ENCODE assay signal across 13 cellular contexts in the genomic region with DNA sequence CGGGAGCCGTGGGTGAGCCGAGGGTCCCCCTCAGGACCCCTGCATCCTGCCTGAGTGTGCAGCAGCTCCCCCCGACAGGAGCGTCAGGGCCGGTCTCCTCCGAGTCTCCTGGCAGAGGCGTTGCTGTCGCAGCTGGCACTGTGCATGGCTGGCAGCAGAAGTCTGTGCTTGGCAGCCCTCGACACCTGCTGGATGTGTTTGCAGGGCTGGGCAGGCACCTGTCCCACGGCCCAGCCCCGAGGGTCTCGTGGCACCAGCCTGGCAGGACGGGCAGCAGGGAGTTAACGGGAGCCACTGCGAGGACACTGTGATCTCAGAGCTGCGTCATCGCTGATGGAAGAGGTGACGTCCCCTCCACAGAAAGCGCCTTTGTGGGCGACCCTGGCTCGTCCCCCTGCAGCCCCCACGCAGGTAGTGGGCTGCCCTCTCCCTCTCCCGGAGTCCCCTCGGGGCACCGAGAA. TPM values are rescaled to one million over a fixed set of nuclear protein-coding genes. Genes with fewer than 3 reads are reported as not detected.
DNase-seq lines count a peak whose midpoint lies in the region; ATAC-seq and TF ChIP-seq lines count a peak whose summit lies in the region.
"Had no signal": no experiment of that assay in that cellular context is flagged by ENCODE, and none has a peak within 500 bp of the region (broad histone marks: within the 10 kb centered on the region; RNA-seq: fewer than 3 reads in every experiment).

No MANE protein-coding gene starts in this region.

- 81 to 89% methylated on average over 21 to 26 of the region's 26 CpGs for WGBS in endodermal cell (ENCODE audit: insufficient coverage in 1 of 2, insufficient read length in 1 of 2), 2 experiments

- intact Hi-C loops in tibial artery (cut with DNase I; ENCODE audit: low total_unique reads): loop anchor here (5.0 kb wide), 1 partner anchor 118 kb away; no protein-coding TSS in a partner anchor

- H3K27ac ChIP-seq in endodermal cell (ENCODE audit: low read depth, low read length) (peak overlapping the region; percentile 97), tibial artery (peak overlapping the region; percentile 89 to 98)

- H3K27me3 Mint-ChIP-seq in endodermal cell (ENCODE audit: insufficient read depth): no peaks in the 10 kb centered on the region
- H3K27me3 Mint-ChIP-seq in mesothelial cell of epicardium (ENCODE audit: low read depth): no peaks in the 10 kb centered on the region

- no peaks in the 10 kb centered on the region for H3K27me3 ChIP-seq in endodermal cell (ENCODE audit: control insufficient read depth, insufficient read depth, low read length, poor library complexity, severe bottlenecking)
- no peaks in the 10 kb centered on the region for H3K27me3 ChIP-seq in tibial artery

- H3K4me1 ChIP-seq in endodermal cell (ENCODE audit: control insufficient read depth, insufficient read depth, low read length) (no peaks in the 10 kb centered on the region), tibial artery (peaks cover 0 to 100% (median 87%) of the 10 kb centered on the region in 4 donors)

- DNase-seq in NCI-H2171 treated with DMSO at 0.1 percent for 48 hours (lab: John Stamatoyannopoulos, UW) (peak; percentile 10), NCI-H2171 (lab: John Stamatoyannopoulos, UW) (no peak), endodermal cell (peak; percentile 37), mesothelial cell of epicardium (ENCODE audit: low spot score in 2 of 2, unreplicated experiment in 2 of 2) (no peak), tibial artery (peak in 1 of 2 donors; percentile 88), NCI-H510A (lab: John Stamatoyannopoulos, UW) (no peak)
- DNase-seq in activated CD4-positive, alpha-beta T cell treated with anti-CD3 and anti-CD28 coated beads, Interleukin-2, amount 50 U/mL, for 1 hour: no peak
- DNase-seq: activated gamma-delta T cell; effector CD8-positive, alpha-beta T cell; GDM1; mammary epithelial cell; occipital lobe had no signal

- TF ChIP-seq CTCF in endodermal cell (conservative IDR thresholded peaks at IDR 0.05) (no peak), mesothelial cell of epicardium (IDR thresholded peaks at IDR 0.05; ENCODE audit: unreplicated experiment) (no peak), tibial artery (IDR thresholded peaks at IDR 0.05) (no peak)

- peaks cover 22% of the 10 kb centered on the region for H3K36me3 ChIP-seq in endodermal cell (ENCODE audit: control insufficient read depth, insufficient read depth, low read length)
- peaks cover 0 to 5% (median 0%) of the 10 kb centered on the region in 3 donors for H3K36me3 ChIP-seq in tibial artery

- H3K4me1 Mint-ChIP-seq in endodermal cell: peaks cover 10% of the 10 kb centered on the region
- H3K4me1 Mint-ChIP-seq in mesothelial cell of epicardium: peaks cover 45% of the 10 kb centered on the region

- H3K4me3 ChIP-seq in endodermal cell (ENCODE audit: low read length) (no peak overlapping the region), tibial artery (peak overlapping the region; percentile 28 to 34)

- H3K9me3 Mint-ChIP-seq in endodermal cell (no peaks in the 10 kb centered on the region), mesothelial cell of epicardium (no peaks in the 10 kb centered on the region)

- no peak overlapping the region for H3K9ac ChIP-seq in endodermal cell (ENCODE audit: extremely low read depth, low read length, poor library complexity, severe bottlenecking)

- H3K27ac Mint-ChIP-seq in endodermal cell (no peak overlapping the region), mesothelial cell of epicardium (peak overlapping the region; percentile 86)

- H3K4me3 Mint-ChIP-seq in endodermal cell (no peak overlapping the region), mesothelial cell of epicardium (no peak overlapping the region)

- no peak for ATAC-seq in HG02798 (IDR thresholded peaks at IDR 0.05; ENCODE audit: poor library complexity, unreplicated experiment)

- H3K9me3 ChIP-seq in endodermal cell (ENCODE audit: control insufficient read depth, low read length): no peaks in the 10 kb centered on the region
- no peaks in the 10 kb centered on the region for H3K9me3 ChIP-seq in tibial artery

- peaks cover 6% of the 10 kb centered on the region for H3K36me3 Mint-ChIP-seq in endodermal cell (ENCODE audit: low read depth)
- H3K36me3 Mint-ChIP-seq in mesothelial cell of epicardium: no peaks in the 10 kb centered on the region

RNA-seq across cellular contexts. Expression of a gene that starts 15.1 kb away (rescaled TPM):
- total RNA-seq in endodermal cell: 100 to 1,000 TPM; 332 to 398 TPM
- polyA plus RNA-seq in endodermal cell (2013, experiment 1 of 2): 216 TPM
- polyA plus RNA-seq in endodermal cell (2013, experiment 2 of 2): 213 TPM
- 302 to 315 TPM (median 305 TPM) in 3 replicates for total RNA-seq in mesothelial cell of epicardium

Comparison
In these comparisons a context has a peak if more than half of its experiments do, and no peak if none do; other contexts are left out.
1. DNase-seq: peak in NCI-H2171 treated with DMSO at 0.1 percent for 48 hours (single experiment) and endodermal cell (single experiment); none in NCI-H2171 (single experiment), mesothelial cell of epicardium (0 of 2), NCI-H510A (single experiment) and activated CD4-positive, alpha-beta T cell treated with anti-CD3 and anti-CD28 coated beads, Interleukin-2, amount 50 U/mL, for 1 hour (single experiment).